Comparison of ENCODE assay signal across 13 cellular contexts in genomic region chr9:100219347-100219746, GRCh38.
DNase-seq lines count a peak whose midpoint lies in the region; ATAC-seq and TF ChIP-seq lines count a peak whose summit lies in the region.
"Had no signal": no experiment of that assay in that cellular context is flagged by ENCODE, and none has a peak within 500 bp of the region (broad histone marks: within the 10 kb centered on the region; RNA-seq: fewer than 3 reads in every experiment).

No MANE protein-coding gene starts in this region.

- ATAC-seq in GM18909 (IDR thresholded peaks at IDR 0.05; ENCODE audit: poor library complexity, unreplicated experiment) (peak; percentile 64), HG02623 (IDR thresholded peaks at IDR 0.05; ENCODE audit: unreplicated experiment) (peak; percentile 62), HG03565 (IDR thresholded peaks at IDR 0.05; ENCODE audit: unreplicated experiment) (peak; percentile 78)
- ATAC-seq: naive thymus-derived CD4-positive, alpha-beta T cell had no signal

- H3K4me3 ChIP-seq in GM12865 (ENCODE audit: low read depth, low read length) = no peak overlapping the region

- peak; percentile 57 for DNase-seq in GM12865 (ENCODE audit: low read depth)
- DNase-seq in stimulated activated CD8-positive, alpha-beta memory T cell treated with anti-CD3 and anti-CD28 coated beads, Interleukin-4, amount 100 ng/mL, for 48 hours = no peak
- DNase-seq in NCI-H1436 (lab: John Stamatoyannopoulos, UW) = no peak
- DNase-seq in NCI-H2029 treated with DMSO at 0.1 percent for 48 hours (lab: John Stamatoyannopoulos, UW) = no peak
- no peak for DNase-seq in stimulated activated CD4-positive, alpha-beta T cell treated with anti-CD3 and anti-CD28 coated beads, Interleukin-4, amount 100 ng/mL, for 4 hours
- DNase-seq: AML-193; foreskin melanocyte; kidney glomerular epithelial cell; naive thymus-derived CD4-positive, alpha-beta T cell; NCI-H1092 treated with DMSO at 0.1 percent for 48 hours had no signal

- no peak for TF ChIP-seq CTCF in GM12865 (IDR thresholded peaks at IDR 0.05; ENCODE audit: insufficient read depth, low read depth, low read length, missing control alignments)
